ENCODE assay signal across 20 cellular contexts in genomic region chr11:38818720-38819119, GRCh38.
DNase-seq lines count a peak whose midpoint lies in the region; ATAC-seq and TF ChIP-seq lines count a peak whose summit lies in the region.
"Had no signal": no experiment of that assay in that cellular context is flagged by ENCODE, and none has a peak within 500 bp of the region (broad histone marks: within the 10 kb centered on the region; RNA-seq: fewer than 3 reads in every experiment).

No MANE protein-coding gene starts in this region.

- H3K23ac ChIP-seq in IMR-90 (ENCODE audit: low read depth, low read length) = no peak overlapping the region

- no peaks in the 10 kb centered on the region for H3K27me3 ChIP-seq in A673 (replicated peaks; ENCODE audit: insufficient read depth, low read depth, low read length, poor library complexity)
- H3K27me3 ChIP-seq in IMR-90 (ENCODE audit: control insufficient read depth, insufficient read depth, low read length) = no peaks in the 10 kb centered on the region
- H3K27me3 ChIP-seq: BLaER1 treated with 17β-estradiol and CSF1 and Interleukin-3, amounts not matched to agents 10 nM and 100 nM; SJSA1 had no signal

- no peaks in the 10 kb centered on the region for H4K20me1 ChIP-seq in IMR-90 (ENCODE audit: insufficient read depth, low read length)
- H4K20me1 ChIP-seq: BLaER1 treated with 17β-estradiol and CSF1 and Interleukin-3, amounts not matched to agents 10 nM and 100 nM had no signal

- H3K36me3 ChIP-seq in A673 (ENCODE audit: insufficient read depth, low read length, poor library complexity, severe bottlenecking) (no peaks in the 10 kb centered on the region), IMR-90 (ENCODE audit: control insufficient read depth, insufficient read depth, low read length) (no peaks in the 10 kb centered on the region)
- H3K36me3 ChIP-seq: BLaER1 treated with 17β-estradiol and CSF1 and Interleukin-3, amounts not matched to agents 10 nM and 100 nM; SJSA1 had no signal

- no peak overlapping the region for H3K18ac ChIP-seq in IMR-90 (ENCODE audit: low read depth, low read length)

- H3K9me3 ChIP-seq in A673 (ENCODE audit: low read depth, low read length, poor library complexity, severe bottlenecking) (no peaks in the 10 kb centered on the region), IMR-90 (ENCODE audit: control insufficient read depth, insufficient read depth, low read length) (0 out of 2 replicates have a peak, but pooled peaks cover 2% of the 10 kb centered on the region)
- H3K9me3 ChIP-seq: A549, SJSA1 had no signal

- H2BK20ac ChIP-seq in IMR-90 (ENCODE audit: low read depth, low read length) = no peak overlapping the region

- no peak overlapping the region for H3K4ac ChIP-seq in IMR-90 (ENCODE audit: low read depth, low read length)

- in situ Hi-C loops in IMR-90 (cut with MboI; ENCODE audit: low sequenced_read_pairs) = no loop called here

- no peak for TF ChIP-seq RAD21 in IMR-90 (IDR thresholded peaks at IDR 0.05; ENCODE audit: low read length)

- H3K4me3 ChIP-seq in A673 (ENCODE audit: low read depth, low read length, poor library complexity, severe bottlenecking) = no peak overlapping the region
- H3K4me3 ChIP-seq in IMR-90 (ENCODE audit: insufficient read depth, low read depth, low read length) = no peak overlapping the region
- no peak overlapping the region for H3K4me3 ChIP-seq in epithelial cell of esophagus (ENCODE audit: low read length)
- H3K4me3 ChIP-seq: A549; BLaER1 treated with 17β-estradiol and CSF1 and Interleukin-3, amounts not matched to agents 10 nM and 100 nM; SJSA1 had no signal

- intact Hi-C loops in A673 (cut with micrococcal nuclease; ENCODE audit: unreplicated experiment) (no loop called here), IMR-90 (cut with micrococcal nuclease) (no loop called here)

- no peak overlapping the region for H3K4me2 ChIP-seq in IMR-90 (ENCODE audit: low read depth, low read length)
- H3K4me2 ChIP-seq: A549 had no signal

- H3K56ac ChIP-seq in IMR-90 (ENCODE audit: extremely low read depth, insufficient read depth, low read length) = no peak overlapping the region

- no peak overlapping the region for H4K91ac ChIP-seq in IMR-90 (ENCODE audit: insufficient read depth, low read depth, low read length)

- no peaks in the 10 kb centered on the region for H3K79me1 ChIP-seq in IMR-90 (ENCODE audit: low read depth in 1 of 2, low read length in 2 of 2)

- DNase-seq in A673 (ENCODE audit: low spot score) (peak; percentile 29), IMR-90 (peak; percentile 0), epithelial cell of esophagus (ENCODE audit: low read depth) (peak; percentile 1), dermis blood vessel endothelial cell (no peak)
- DNase-seq: CD8-positive, alpha-beta memory T cell; DMS53; H7; HFFc6; Kasumi-1; NCI-H1105 treated with DMSO at 0.1 percent for 48 hours; NCI-H1694; NCI-H2107; NCI-H524 had no signal

- H3K27ac ChIP-seq in A673 (ENCODE audit: low read depth, low read length, poor library complexity, severe bottlenecking) (no peak overlapping the region), IMR-90 (ENCODE audit: insufficient read depth, low read length) (no peak overlapping the region)
- H3K27ac ChIP-seq: A549; BLaER1 treated with 17β-estradiol and CSF1 and Interleukin-3, amounts not matched to agents 10 nM and 100 nM; SJSA1 had no signal

- H2AK5ac ChIP-seq in IMR-90 (ENCODE audit: low read depth, low read length) = no peak overlapping the region

- H2AK9ac ChIP-seq in IMR-90 (replicated peaks; ENCODE audit: low read depth, low read length, poor library complexity) = no peak overlapping the region

- no peak overlapping the region for H4K8ac ChIP-seq in IMR-90 (ENCODE audit: low read depth in 2 of 2, low read length in 2 of 2)

- TF ChIP-seq CTCF in A673 (conservative IDR thresholded peaks at IDR 0.05; ENCODE audit: low read depth, low read length) (no peak), IMR-90 (conservative IDR thresholded peaks at IDR 0.05; ENCODE audit: low read depth, low read length) (no peak), epithelial cell of esophagus (IDR thresholded peaks at IDR 0.05; ENCODE audit: insufficient read depth, low read depth, low read length, missing control alignments) (no peak)

- no peak overlapping the region for H2BK15ac ChIP-seq in IMR-90 (ENCODE audit: low read depth, low read length)

- no TSS peak for BruUV-seq in A673 (replicated peaks; lab: Mats Ljungman, UMichigan)
- BruUV-seq in IMR-90 (replicated peaks; lab: Mats Ljungman, UMichigan) = no TSS peak

- no peak overlapping the region for H3K14ac ChIP-seq in IMR-90 (replicated peaks; ENCODE audit: low read depth, low read length)

- dilution Hi-C loops in IMR-90 (cut with HindIII; ENCODE audit: low sequenced_read_pairs, unreplicated experiment) = no loop called here

- H4K5ac ChIP-seq in IMR-90 (ENCODE audit: low read depth, low read length) = no peak overlapping the region

- H3K9me1 ChIP-seq in IMR-90 (ENCODE audit: insufficient read depth, low read length) = no peaks in the 10 kb centered on the region

- H3K4me1 ChIP-seq in A673 (ENCODE audit: insufficient read depth, low read length, poor library complexity, severe bottlenecking) (no peaks in the 10 kb centered on the region), IMR-90 (ENCODE audit: control insufficient read depth, insufficient read depth, low read length) (no peaks in the 10 kb centered on the region)
- H3K4me1 ChIP-seq: A549, SJSA1 had no signal

- POLR2A ChIA-PET in A673 (lab: Charles Lee; ENCODE audit: low non-redundant PET) (no interaction called here), IMR-90 (lab: Charles Lee; ENCODE audit: unreplicated experiment) (no interaction called here)

- CTCF ChIA-PET in A673 (lab: Charles Lee) (no interaction called here), IMR-90 (lab: Yijun Ruan, JAX) (no interaction called here)

- no peak overlapping the region for H2AFZ ChIP-seq in IMR-90 (replicated peaks; ENCODE audit: low read length, poor library complexity)

- no peak for TF ChIP-seq POLR2A in IMR-90 (IDR thresholded peaks at IDR 0.05; ENCODE audit: low read depth, low read length)

- ATAC-seq in IMR-90 (ENCODE audit: low read depth) = no peak
- ATAC-seq in SK-N-SH treated with all-trans-retinoic acid at 6 μM for 48 hours = peak; percentile 65
- ATAC-seq in HG03520 (IDR thresholded peaks at IDR 0.05; ENCODE audit: unreplicated experiment) = no peak
- no peak for ATAC-seq in HG03565 (IDR thresholded peaks at IDR 0.05; ENCODE audit: unreplicated experiment)
- no peak for ATAC-seq in GM21381 (IDR thresholded peaks at IDR 0.05; ENCODE audit: unreplicated experiment)
- ATAC-seq: A549 had no signal

- no peak overlapping the region for H2BK5ac ChIP-seq in IMR-90 (ENCODE audit: low read depth, low read length, poor library complexity, severe bottlenecking)

- no peak overlapping the region for H3K9ac ChIP-seq in IMR-90 (ENCODE audit: low read depth, low read length)
- H3K9ac ChIP-seq: BLaER1 treated with 17β-estradiol and CSF1 and Interleukin-3, amounts not matched to agents 10 nM and 100 nM had no signal

- no peak overlapping the region for H2BK120ac ChIP-seq in IMR-90 (ENCODE audit: low read depth, low read length)

TF ChIP-seq in IMR-90, 13 proteins besides CTCF, POLR2A, EP300 and RAD21:
- TF ChIP-seq CHD1 (IDR thresholded peaks at IDR 0.05; ENCODE audit: low read depth, low read length) (no peak), SMC3 (IDR thresholded peaks at IDR 0.05; ENCODE audit: low read depth, low read length) (no peak), BHLHE40 (IDR thresholded peaks at IDR 0.05; ENCODE audit: low read depth, low read length) (no peak), MAZ (IDR thresholded peaks at IDR 0.05; ENCODE audit: borderline replicate concordance, low read depth, low read length) (no peak), NFE2L2 (IDR thresholded peaks at IDR 0.05; ENCODE audit: low read depth, low read length) (peak; percentile 59; the same call in 1 of the 2 replicates)
TF ChIP-seq in IMR-90: peak in this region for 1.

TF ChIP-seq in SK-N-SH treated with all-trans-retinoic acid at 6 μM for 48 hours, 23 proteins besides CTCF, POLR2A, EP300 and RAD21 (continues in another document):
- no peak for TF ChIP-seq ARNTL (CRISPR knock-in tag; IDR thresholded peaks at IDR 0.05; ENCODE audit: borderline replicate concordance, low read depth)
- TF ChIP-seq POU6F1 (CRISPR knock-in tag; IDR thresholded peaks at IDR 0.05; ENCODE audit: borderline replicate concordance, low read depth) = no peak
- no peak for TF ChIP-seq CREB5 (CRISPR knock-in tag; IDR thresholded peaks at IDR 0.05; ENCODE audit: low read depth)
- no peak for TF ChIP-seq ZNF8 (CRISPR knock-in tag; IDR thresholded peaks at IDR 0.05)
- TF ChIP-seq TOX (CRISPR knock-in tag; IDR thresholded peaks at IDR 0.05; ENCODE audit: borderline replicate concordance) = no peak
- TF ChIP-seq TCF4 (CRISPR knock-in tag; IDR thresholded peaks at IDR 0.05; ENCODE audit: borderline replicate concordance) = no peak
- no peak for TF ChIP-seq ESRRG (CRISPR knock-in tag; IDR thresholded peaks at IDR 0.05)
